ENCODE assay signal across 8 cellular contexts in the genomic region with DNA sequence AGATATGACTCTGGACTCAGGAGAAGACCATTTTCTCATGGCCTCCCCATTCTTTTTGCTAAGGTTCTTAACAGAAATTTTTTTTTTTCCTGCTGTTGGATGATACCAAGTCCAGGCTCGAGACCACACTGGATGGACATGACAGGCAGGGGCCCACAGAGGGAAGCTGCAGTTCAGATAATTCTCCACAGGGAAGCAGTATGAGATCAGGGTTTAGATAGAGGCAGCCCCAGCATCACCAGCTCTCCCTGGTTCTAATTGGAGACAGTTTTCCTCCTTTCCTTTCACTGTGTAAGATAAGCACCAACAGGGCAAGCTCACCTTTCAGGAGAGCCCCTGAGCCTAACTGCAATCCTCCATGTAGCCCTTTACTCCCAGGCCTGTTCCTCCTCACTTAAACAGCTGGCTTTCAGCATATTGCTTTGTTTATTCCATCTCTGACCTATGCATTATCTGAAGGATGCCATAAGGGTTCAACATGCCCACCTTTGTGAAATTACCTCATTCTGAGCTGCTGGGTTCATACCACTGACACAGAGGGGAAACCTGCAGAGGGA.
DNase-seq lines count a peak whose midpoint lies in the region; ATAC-seq, FAIRE-seq and TF ChIP-seq lines count a peak whose summit lies in the region.

No MANE protein-coding gene starts in this region.

- H3K9me3 ChIP-seq in stomach: no peaks in the 10 kb centered on the region

- no peak overlapping the region for H3K4me2 ChIP-seq in KMS-11

- H3K79me2 ChIP-seq in KMS-11 (ENCODE audit: insufficient read depth, low read depth): no peaks in the 10 kb centered on the region

- H3K9ac ChIP-seq in KMS-11: no peak overlapping the region

- no peaks in the 10 kb centered on the region for H3K4me1 ChIP-seq in KMS-11 (ENCODE audit: low read depth, poor library complexity, severe bottlenecking)
- no peaks in the 10 kb centered on the region for H3K4me1 ChIP-seq in foreskin keratinocyte
- H3K4me1 ChIP-seq in stomach: no peaks in the 10 kb centered on the region

- H3K36me3 ChIP-seq in KMS-11 (ENCODE audit: insufficient read depth): no peaks in the 10 kb centered on the region
- no peaks in the 10 kb centered on the region for H3K36me3 ChIP-seq in stomach

- H3K27ac ChIP-seq in KMS-11: no peak overlapping the region
- H3K27ac ChIP-seq in foreskin keratinocyte: no peak overlapping the region
- no peak overlapping the region for H3K27ac ChIP-seq in stomach

- TF ChIP-seq CTCF in KMS-11 (conservative IDR thresholded peaks at IDR 0.05; ENCODE audit: low read depth, low read length) (0 out of 2 replicates have a peak, but pooled peaks have one; percentile 25), foreskin keratinocyte (conservative IDR thresholded peaks at IDR 0.05) (peak; percentile 81), stomach (IDR thresholded peaks at IDR 0.05) (peak in 1 of 7 experiments; percentile 19)

- H3K4me3 ChIP-seq in KMS-11 (IDR thresholded peaks at IDR 0.05; ENCODE audit: insufficient read depth, low read depth, low read length) (no peak overlapping the region), stomach (no peak overlapping the region)

- no peak for TF ChIP-seq EP300 in stomach (IDR thresholded peaks at IDR 0.05)

- no peak for TF ChIP-seq POLR2A in stomach (IDR thresholded peaks at IDR 0.05)

- H2AFZ ChIP-seq in KMS-11 (ENCODE audit: low read depth): no peak overlapping the region

- FAIRE-seq in urothelium cell line (lab: Jason Lieb, UNC): no peak

- ATAC-seq in foreskin keratinocyte (peak; percentile 40), HG03039 (IDR thresholded peaks at IDR 0.05; ENCODE audit: unreplicated experiment) (no peak)

- 22 to 50% (median 38%) methylated on average over 1 of the region's 1 CpG for WGBS in stomach, 5 donors

- DNase-seq in DMS153 (lab: John Stamatoyannopoulos, UW) (peak; percentile 74), SHP77 treated with DMSO at 0.1 percent for 48 hours (lab: John Stamatoyannopoulos, UW) (peak; percentile 94), foreskin keratinocyte (peak; percentile 7 to 30), urothelium cell line (ENCODE audit: low spot score) (peak; percentile 63), stomach (no peak), T1000 (lab: John Stamatoyannopoulos, UW) (no peak)

- H3K27me3 ChIP-seq in KMS-11 (ENCODE audit: insufficient read depth, low read depth) (no peaks in the 10 kb centered on the region), foreskin keratinocyte (peaks cover 91% of the 10 kb centered on the region), stomach (peaks cover 0 to 14% (median 0%) of the 10 kb centered on the region in 3 donors)

- intact Hi-C loops in stomach (cut with DNase I; ENCODE audit: low total_unique reads): no loop called here

- no peaks in the 10 kb centered on the region for H4K20me1 ChIP-seq in KMS-11 (ENCODE audit: insufficient read depth)

Comparison
In these comparisons a context has a peak if more than half of its experiments do, and no peak if none do; other contexts are left out.
1. DNase-seq: peak in DMS153 (single experiment), SHP77 treated with DMSO at 0.1 percent for 48 hours (single experiment), foreskin keratinocyte (2 of 2) and urothelium cell line (single experiment); none in stomach (single experiment) and T1000 (single experiment).